16 cellular contexts compared by ENCODE assay signal in the genomic region with DNA sequence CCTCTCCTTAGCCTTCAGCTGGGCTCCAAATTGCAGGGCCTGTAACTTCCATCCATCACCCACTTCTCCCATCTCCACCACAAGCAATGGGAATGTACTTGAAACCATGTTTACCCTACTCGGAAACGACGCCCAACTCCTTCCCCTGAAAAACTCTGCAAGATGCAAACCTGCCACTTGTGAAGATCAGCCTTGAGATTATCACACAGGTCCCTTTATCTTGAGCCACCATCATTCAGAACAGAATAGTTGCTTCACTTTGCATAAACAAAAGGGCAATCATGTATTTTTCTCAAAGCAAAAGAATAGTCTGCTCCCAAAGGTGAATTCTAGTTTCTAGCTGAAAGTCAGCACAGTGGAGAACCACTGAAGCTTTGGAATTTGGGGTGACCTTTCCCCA.
DNase-seq lines count a peak whose midpoint lies in the region; ATAC-seq lines count a peak whose summit lies in the region.
"Had no signal": no experiment of that assay in that cellular context is flagged by ENCODE, and none has a peak within 500 bp of the region (broad histone marks: within the 10 kb centered on the region; RNA-seq: fewer than 3 reads in every experiment).

No MANE protein-coding gene starts in this region.

- in situ Hi-C loops in KBM-7 (cut with MboI; ENCODE audit: low pct_unique_long_range_greater_than_20kb, low sequenced_read_pairs), result no loop called here

- peak; percentile 1 for DNase-seq in NK-92 treated with Interleukin-12 subunit alpha and Interleukin-12 subunit beta, amount 100 ng/mL, for 24 hours (lab: John Stamatoyannopoulos, UW)
- DNase-seq in NK-92 (lab: John Stamatoyannopoulos, UW; ENCODE audit: unreplicated experiment), result no peak
- DNase-seq in activated CD4-positive, alpha-beta memory T cell treated with anti-CD3 and anti-CD28 coated beads, Interleukin-2, amount 10 ng/mL, durations not matched to agents 7 days and 5 days, result no peak
- DNase-seq in activated CD4-positive, alpha-beta memory T cell treated with anti-CD3 and anti-CD28 coated beads for 36 hours, result no peak
- no peak for DNase-seq in activated T-helper 2 cell treated with anti-CD3 and anti-CD28 coated beads, Interferon-gamma antibody, Interleukin-2, Interleukin-4, amounts not matched to agents 10 μg/mL and 5 μg/mL and 100 μg/mL, durations not matched to agents 14 hours and 24 hours and 36 hours (ENCODE audit: low spot score)
- DNase-seq in activated T-cell treated with anti-CD3 and anti-CD28 coated beads, Interleukin-2, amount 50 U/mL, for 4 hours, result no peak
- DNase-seq in OCI-M2 (lab: John Stamatoyannopoulos, UW; ENCODE audit: unreplicated experiment), result no peak
- DNase-seq in KBM-7, result no peak
- DNase-seq: CD4-positive, CD25-positive, alpha-beta regulatory T cell; CD8-positive, alpha-beta T cell; DMS53; DMS79 treated with DMSO at 0.1 percent for 48 hours; GF-D8; H9 had no signal

- H3K4me3 Mint-ChIP-seq in activated CD4-positive, alpha-beta memory T cell treated with anti-CD3 and anti-CD28 coated beads, Interleukin-2, amount 10 ng/mL, durations not matched to agents 7 days and 5 days, result no peak overlapping the region
- no peak overlapping the region for H3K4me3 Mint-ChIP-seq in activated CD4-positive, alpha-beta memory T cell treated with anti-CD3 and anti-CD28 coated beads for 36 hours
- H3K4me3 Mint-ChIP-seq in activated T-helper 2 cell treated with anti-CD3 and anti-CD28 coated beads, Interferon-gamma antibody, Interleukin-2, Interleukin-4, amounts not matched to agents 10 μg/mL and 5 μg/mL and 100 μg/mL, durations not matched to agents 14 hours and 24 hours and 36 hours (ENCODE audit: low read depth), result no peak overlapping the region
- H3K4me3 Mint-ChIP-seq in activated T-cell treated with anti-CD3 and anti-CD28 coated beads, Interleukin-2, amount 50 U/mL, for 4 hours, result no peak overlapping the region
- H3K4me3 Mint-ChIP-seq: B cell; CD4-positive, CD25-positive, alpha-beta regulatory T cell; CD8-positive, alpha-beta T cell; H9 had no signal

- H3K27me3 Mint-ChIP-seq in activated CD4-positive, alpha-beta memory T cell treated with anti-CD3 and anti-CD28 coated beads, Interleukin-2, amount 10 ng/mL, durations not matched to agents 7 days and 5 days, result no peaks in the 10 kb centered on the region
- H3K27me3 Mint-ChIP-seq in activated CD4-positive, alpha-beta memory T cell treated with anti-CD3 and anti-CD28 coated beads for 36 hours, result peaks cover 2% of the 10 kb centered on the region
- H3K27me3 Mint-ChIP-seq in activated T-helper 2 cell treated with anti-CD3 and anti-CD28 coated beads, Interferon-gamma antibody, Interleukin-2, Interleukin-4, amounts not matched to agents 10 μg/mL and 5 μg/mL and 100 μg/mL, durations not matched to agents 14 hours and 24 hours and 36 hours (ENCODE audit: low read depth), result no peaks in the 10 kb centered on the region
- H3K27me3 Mint-ChIP-seq in activated T-cell treated with anti-CD3 and anti-CD28 coated beads, Interleukin-2, amount 50 U/mL, for 4 hours (ENCODE audit: low read depth), result no peaks in the 10 kb centered on the region

- POLR2A ChIA-PET in activated CD4-positive, alpha-beta memory T cell treated with anti-CD3 and anti-CD28 coated beads, Interleukin-2, amount 10 ng/mL, durations not matched to agents 7 days and 5 days (lab: Charles Lee), result interaction anchor here (2.8 kb wide), 1 partner anchor 20 kb away, joined by 12 read pairs; no protein-coding TSS in a partner anchor
- POLR2A ChIA-PET in activated CD4-positive, alpha-beta memory T cell treated with anti-CD3 and anti-CD28 coated beads for 36 hours (lab: Charles Lee), result no interaction called here

- H3K4me1 Mint-ChIP-seq in activated CD4-positive, alpha-beta memory T cell treated with anti-CD3 and anti-CD28 coated beads, Interleukin-2, amount 10 ng/mL, durations not matched to agents 7 days and 5 days, result peaks cover 51% of the 10 kb centered on the region
- H3K4me1 Mint-ChIP-seq in activated CD4-positive, alpha-beta memory T cell treated with anti-CD3 and anti-CD28 coated beads for 36 hours (ENCODE audit: low read depth), result peaks cover 26% of the 10 kb centered on the region
- H3K4me1 Mint-ChIP-seq in activated T-helper 2 cell treated with anti-CD3 and anti-CD28 coated beads, Interferon-gamma antibody, Interleukin-2, Interleukin-4, amounts not matched to agents 10 μg/mL and 5 μg/mL and 100 μg/mL, durations not matched to agents 14 hours and 24 hours and 36 hours (ENCODE audit: low read depth), result peaks cover 59% of the 10 kb centered on the region
- peaks cover 3% of the 10 kb centered on the region for H3K4me1 Mint-ChIP-seq in activated T-cell treated with anti-CD3 and anti-CD28 coated beads, Interleukin-2, amount 50 U/mL, for 4 hours (ENCODE audit: low read depth)
- H3K4me1 Mint-ChIP-seq: CD4-positive, CD25-positive, alpha-beta regulatory T cell had no signal

- peaks cover 13% of the 10 kb centered on the region for H3K9me3 Mint-ChIP-seq in activated CD4-positive, alpha-beta memory T cell treated with anti-CD3 and anti-CD28 coated beads, Interleukin-2, amount 10 ng/mL, durations not matched to agents 7 days and 5 days
- no peaks in the 10 kb centered on the region for H3K9me3 Mint-ChIP-seq in activated CD4-positive, alpha-beta memory T cell treated with anti-CD3 and anti-CD28 coated beads for 36 hours
- peaks cover 11% of the 10 kb centered on the region for H3K9me3 Mint-ChIP-seq in activated T-helper 2 cell treated with anti-CD3 and anti-CD28 coated beads, Interferon-gamma antibody, Interleukin-2, Interleukin-4, amounts not matched to agents 10 μg/mL and 5 μg/mL and 100 μg/mL, durations not matched to agents 14 hours and 24 hours and 36 hours
- H3K9me3 Mint-ChIP-seq in activated T-cell treated with anti-CD3 and anti-CD28 coated beads, Interleukin-2, amount 50 U/mL, for 4 hours, result no peaks in the 10 kb centered on the region
- H3K9me3 Mint-ChIP-seq: CD8-positive, alpha-beta T cell had no signal

- H3K36me3 Mint-ChIP-seq in activated CD4-positive, alpha-beta memory T cell treated with anti-CD3 and anti-CD28 coated beads, Interleukin-2, amount 10 ng/mL, durations not matched to agents 7 days and 5 days (ENCODE audit: low read depth), result no peaks in the 10 kb centered on the region
- H3K36me3 Mint-ChIP-seq in activated CD4-positive, alpha-beta memory T cell treated with anti-CD3 and anti-CD28 coated beads for 36 hours, result no peaks in the 10 kb centered on the region
- peaks cover 5% of the 10 kb centered on the region for H3K36me3 Mint-ChIP-seq in activated T-helper 2 cell treated with anti-CD3 and anti-CD28 coated beads, Interferon-gamma antibody, Interleukin-2, Interleukin-4, amounts not matched to agents 10 μg/mL and 5 μg/mL and 100 μg/mL, durations not matched to agents 14 hours and 24 hours and 36 hours (ENCODE audit: low read depth)
- H3K36me3 Mint-ChIP-seq in activated T-cell treated with anti-CD3 and anti-CD28 coated beads, Interleukin-2, amount 50 U/mL, for 4 hours (ENCODE audit: insufficient read depth), result no peaks in the 10 kb centered on the region
- H3K36me3 Mint-ChIP-seq: CD4-positive, CD25-positive, alpha-beta regulatory T cell; CD8-positive, alpha-beta T cell had no signal

- ATAC-seq in activated T-cell treated with anti-CD3 and anti-CD28 coated beads, Interleukin-2, amount 50 U/mL, for 4 hours, result no peak
- ATAC-seq: CD8-positive, alpha-beta T cell; HCT116 had no signal

- peak overlapping the region; percentile 17 for H3K27ac Mint-ChIP-seq in activated CD4-positive, alpha-beta memory T cell treated with anti-CD3 and anti-CD28 coated beads, Interleukin-2, amount 10 ng/mL, durations not matched to agents 7 days and 5 days
- H3K27ac Mint-ChIP-seq in activated CD4-positive, alpha-beta memory T cell treated with anti-CD3 and anti-CD28 coated beads for 36 hours, result no peak overlapping the region
- H3K27ac Mint-ChIP-seq in activated T-helper 2 cell treated with anti-CD3 and anti-CD28 coated beads, Interferon-gamma antibody, Interleukin-2, Interleukin-4, amounts not matched to agents 10 μg/mL and 5 μg/mL and 100 μg/mL, durations not matched to agents 14 hours and 24 hours and 36 hours, result peak overlapping the region; percentile 29
- H3K27ac Mint-ChIP-seq: B cell; CD4-positive, CD25-positive, alpha-beta regulatory T cell; CD8-positive, alpha-beta T cell; H9 had no signal

- intact Hi-C loops in activated CD4-positive, alpha-beta memory T cell treated with anti-CD3 and anti-CD28 coated beads for 36 hours (cut with micrococcal nuclease), result no loop called here
- intact Hi-C loops in activated T-helper 2 cell treated with anti-CD3 and anti-CD28 coated beads, Interferon-gamma antibody, Interleukin-2, Interleukin-4, amounts not matched to agents 10 μg/mL and 5 μg/mL and 100 μg/mL, durations not matched to agents 14 hours and 24 hours and 36 hours (cut with micrococcal nuclease), result loop anchor here (1.0 kb wide), 1 partner anchor 19 kb away; no protein-coding TSS in a partner anchor

- CTCF ChIA-PET in activated CD4-positive, alpha-beta memory T cell treated with anti-CD3 and anti-CD28 coated beads, Interleukin-2, amount 10 ng/mL, durations not matched to agents 7 days and 5 days (lab: Charles Lee), result interaction anchor here (1.6 to 3.1 kb wide), 4 partner anchors 14 to 25 kb away, joined by 3 to 8 read pairs (median 6); no protein-coding TSS in a partner anchor
- CTCF ChIA-PET in activated CD4-positive, alpha-beta memory T cell treated with anti-CD3 and anti-CD28 coated beads for 36 hours (lab: Charles Lee), result interaction anchor here (0.9 to 2.0 kb wide), 2 partner anchors 185 to 581 kb away, joined by 3 to 5 read pairs; no protein-coding TSS in a partner anchor
